In the genomic region with DNA sequence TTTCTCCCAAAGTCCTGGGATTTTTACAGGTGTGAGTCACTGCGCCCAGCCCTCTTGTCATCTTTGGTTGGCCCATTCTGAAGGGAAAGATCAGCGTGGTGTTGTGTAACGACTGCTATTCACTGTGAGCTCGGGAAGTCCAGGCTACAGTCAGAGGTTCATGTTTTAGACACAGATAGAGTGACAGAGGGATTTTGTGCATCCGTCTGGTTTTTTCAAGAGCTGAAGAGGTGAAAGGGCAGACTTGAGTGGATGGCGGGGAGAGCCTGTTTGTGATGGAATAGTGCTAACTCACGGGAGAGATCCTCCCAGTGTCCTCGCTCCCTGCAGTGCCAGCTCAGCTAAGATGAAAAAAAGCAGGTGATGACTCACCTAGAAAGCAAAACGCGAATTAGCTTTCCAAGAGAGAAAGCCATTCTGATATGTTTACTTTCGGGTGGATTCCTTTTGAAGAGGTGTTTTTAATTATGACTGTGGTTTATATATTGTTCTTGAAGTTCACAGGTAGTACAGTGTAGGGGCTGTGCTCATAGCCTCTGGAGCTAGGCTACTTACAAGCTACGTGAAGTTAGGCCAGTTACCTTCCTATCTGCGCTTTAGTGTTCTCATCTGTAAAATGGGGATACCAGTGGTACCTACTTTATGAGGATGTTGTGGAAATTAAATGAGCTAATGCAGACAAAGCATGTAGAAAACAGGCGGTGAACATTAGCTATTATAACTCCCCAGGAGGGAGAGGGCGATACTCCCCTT, we compare ENCODE assay signal across 12 cellular contexts.
DNase-seq lines count a peak whose midpoint lies in the region; ATAC-seq, FAIRE-seq and TF ChIP-seq lines count a peak whose summit lies in the region.
"Had no signal": no experiment of that assay in that cellular context is flagged by ENCODE, and none has a peak within 500 bp of the region (broad histone marks: within the 10 kb centered on the region; RNA-seq: fewer than 3 reads in every experiment).

No MANE protein-coding gene starts in this region.

- H3K4me2 ChIP-seq in keratinocyte (ENCODE audit: control insufficient read depth, extremely low read depth, insufficient read depth, low read depth, low read length) = peak overlapping the region; percentile 47

- DNase-seq in EL (peak; percentile 74), NCI-H146 treated with DMSO at 0.1 percent for 48 hours (lab: John Stamatoyannopoulos, UW; ENCODE audit: unreplicated experiment) (peak; percentile 87), WTC11 (ENCODE audit: low spot score) (no peak), keratinocyte (ENCODE audit: low read depth, low spot score) (peak; percentile 82), upper lobe of left lung (no peak), thyroid gland (no peak)
- no peak for DNase-seq in activated T-cell treated with anti-CD3 and anti-CD28 coated beads, Interleukin-2, amount 50 U/mL, for 48 hours
- DNase-seq: KG1 had no signal

- H3K27me3 ChIP-seq in keratinocyte (ENCODE audit: control insufficient read depth, extremely low read depth, insufficient read depth, low read length) (no peaks in the 10 kb centered on the region), upper lobe of left lung (no peaks in the 10 kb centered on the region), thyroid gland (no peaks in the 10 kb centered on the region)
- H3K27me3 ChIP-seq: adrenal gland had no signal

- H2AFZ ChIP-seq in keratinocyte (ENCODE audit: control insufficient read depth, low read length) = peak overlapping the region; percentile 63

- H3K4me3 Mint-ChIP-seq in WTC11 = no peak overlapping the region

- no peaks in the 10 kb centered on the region for H3K79me2 ChIP-seq in keratinocyte (ENCODE audit: control insufficient read depth, insufficient read depth, low read length)

- TF ChIP-seq CTCF in WTC11 (IDR thresholded peaks at IDR 0.05) (no peak), keratinocyte (optimal IDR thresholded peaks at IDR 0.05 in 1 of 3, IDR thresholded peaks at IDR 0.05 in 1 of 3, conservative IDR thresholded peaks at IDR 0.05 in 1 of 3; ENCODE audit: extremely low read depth in 1 of 3, insufficient read depth in 2 of 3, low read length in 3 of 3) (no peak), upper lobe of left lung (IDR thresholded peaks at IDR 0.05) (no peak), thyroid gland (IDR thresholded peaks at IDR 0.05) (no peak)

- POLR2A ChIA-PET in WTC11 (lab: Charles Lee) = no interaction called here

- WGBS in upper lobe of left lung, 2 donors = 77% methylated on average over 15 of the region's 15 CpGs
- WGBS in thyroid gland, 2 donors = 77% methylated on average over 15 of the region's 15 CpGs

- CTCF ChIA-PET in WTC11 (lab: Charles Lee) = no interaction called here

- dilution Hi-C loops in keratinocyte (cut with MboI; ENCODE audit: extremely low pct_ligation_motif_present, low sequenced_read_pairs) = no loop called here

- H3K27ac ChIP-seq in keratinocyte (ENCODE audit: control insufficient read depth, insufficient read depth, low read length) (peak overlapping the region; percentile 93), upper lobe of left lung (no peak overlapping the region), thyroid gland (no peak overlapping the region)
- H3K27ac ChIP-seq: adrenal gland, thoracic aorta had no signal

- no peaks in the 10 kb centered on the region for H3K36me3 ChIP-seq in keratinocyte (ENCODE audit: control insufficient read depth in 2 of 2, extremely low read depth in 1 of 2, insufficient read depth in 2 of 2, low read length in 2 of 2)
- H3K36me3 ChIP-seq in upper lobe of left lung = no peaks in the 10 kb centered on the region
- no peaks in the 10 kb centered on the region for H3K36me3 ChIP-seq in thyroid gland
- H3K36me3 ChIP-seq: adrenal gland, thoracic aorta had no signal

- peak; percentile 81 for FAIRE-seq in keratinocyte (lab: Jason Lieb, UNC)
- FAIRE-seq: islet of Langerhans had no signal

- no peaks in the 10 kb centered on the region for H3K9me3 ChIP-seq in keratinocyte (ENCODE audit: control insufficient read depth, low read depth, low read length)
- peaks cover 0 to under 1% (median 0%) of the 10 kb centered on the region in 4 donors for H3K9me3 ChIP-seq in upper lobe of left lung
- H3K9me3 ChIP-seq in thyroid gland = no peaks in the 10 kb centered on the region
- H3K9me3 ChIP-seq: adrenal gland, thoracic aorta had no signal

- H3K27me3 Mint-ChIP-seq in WTC11 (ENCODE audit: low read depth) = peaks cover 3% of the 10 kb centered on the region; the same call in 1 of the 2 replicates

- peaks cover 7% of the 10 kb centered on the region for H3K4me1 Mint-ChIP-seq in WTC11

- no peaks in the 10 kb centered on the region for H3K9me1 ChIP-seq in keratinocyte (ENCODE audit: control insufficient read depth, extremely low read depth, insufficient read depth, low read length)

- peaks cover 37% of the 10 kb centered on the region for H3K9me3 Mint-ChIP-seq in WTC11

- no peak for TF ChIP-seq POLR2A in upper lobe of left lung (IDR thresholded peaks at IDR 0.05)
- TF ChIP-seq POLR2A in thyroid gland (IDR thresholded peaks at IDR 0.05) = no peak

- H3K36me3 Mint-ChIP-seq in WTC11 = peaks cover 19% of the 10 kb centered on the region

- H3K27ac Mint-ChIP-seq in WTC11 = peak overlapping the region; percentile 47

- peak overlapping the region in 2 of 3 experiments; percentile 6 to 53 for H3K4me3 ChIP-seq in keratinocyte (ENCODE audit: control insufficient read depth in 2 of 3, extremely low read depth in 1 of 3, insufficient read depth in 2 of 3, low read depth in 1 of 3, low read length in 3 of 3)
- H3K4me3 ChIP-seq in upper lobe of left lung = no peak overlapping the region
- H3K4me3 ChIP-seq in thyroid gland (replicated peaks in 1 of 3) = no peak overlapping the region
- H3K4me3 ChIP-seq: adrenal gland, thoracic aorta had no signal

- peak overlapping the region; percentile 63 for H3K9ac ChIP-seq in keratinocyte (ENCODE audit: control insufficient read depth, extremely low read depth, insufficient read depth, low read length)

- ATAC-seq in WTC11 (peak; percentile 67), HG03196 (IDR thresholded peaks at IDR 0.05; ENCODE audit: unreplicated experiment) (no peak), upper lobe of left lung (ENCODE audit: low FRiP score in 2 of 2) (no peak)

- no peaks in the 10 kb centered on the region for H4K20me1 ChIP-seq in keratinocyte (ENCODE audit: control insufficient read depth, extremely low read depth, insufficient read depth, low read length)

- intact Hi-C loops in thyroid gland (cut with DNase I) = no loop called here

- H3K4me1 ChIP-seq in keratinocyte (ENCODE audit: control insufficient read depth, extremely low read depth, insufficient read depth, low read length) (peaks cover 61% of the 10 kb centered on the region), upper lobe of left lung (peaks cover 0 to 5% (median 3%) of the 10 kb centered on the region in 4 donors), thyroid gland (no peaks in the 10 kb centered on the region)
- H3K4me1 ChIP-seq: adrenal gland had no signal

- TF ChIP-seq EP300 in upper lobe of left lung (IDR thresholded peaks at IDR 0.05) = no peak

TF ChIP-seq in WTC11, 78 proteins besides CTCF, POLR2A, EP300 and RAD21:
- no peak for TF ChIP-seq JUN (CRISPR knock-in tag; IDR thresholded peaks at IDR 0.05)
- TF ChIP-seq, protein P1, sequence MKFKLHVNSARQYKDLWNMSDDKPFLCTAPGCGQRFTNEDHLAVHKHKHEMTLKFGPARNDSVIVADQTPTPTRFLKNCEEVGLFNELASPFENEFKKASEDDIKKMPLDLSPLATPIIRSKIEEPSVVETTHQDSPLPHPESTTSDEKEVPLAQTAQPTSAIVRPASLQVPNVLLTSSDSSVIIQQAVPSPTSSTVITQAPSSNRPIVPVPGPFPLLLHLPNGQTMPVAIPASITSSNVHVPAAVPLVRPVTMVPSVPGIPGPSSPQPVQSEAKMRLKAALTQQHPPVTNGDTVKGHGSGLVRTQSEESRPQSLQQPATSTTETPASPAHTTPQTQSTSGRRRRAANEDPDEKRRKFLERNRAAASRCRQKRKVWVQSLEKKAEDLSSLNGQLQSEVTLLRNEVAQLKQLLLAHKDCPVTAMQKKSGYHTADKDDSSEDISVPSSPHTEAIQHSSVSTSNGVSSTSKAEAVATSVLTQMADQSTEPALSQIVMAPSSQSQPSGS (CRISPR knock-in tag; IDR thresholded peaks at IDR 0.05; ENCODE audit: borderline replicate concordance, low read depth) = no peak
- TF ChIP-seq SP1 (CRISPR knock-in tag; conservative IDR thresholded peaks at IDR 0.05) = no peak
- TF ChIP-seq ZNF671 (CRISPR knock-in tag; IDR thresholded peaks at IDR 0.05) = no peak
- TF ChIP-seq, protein P2, sequence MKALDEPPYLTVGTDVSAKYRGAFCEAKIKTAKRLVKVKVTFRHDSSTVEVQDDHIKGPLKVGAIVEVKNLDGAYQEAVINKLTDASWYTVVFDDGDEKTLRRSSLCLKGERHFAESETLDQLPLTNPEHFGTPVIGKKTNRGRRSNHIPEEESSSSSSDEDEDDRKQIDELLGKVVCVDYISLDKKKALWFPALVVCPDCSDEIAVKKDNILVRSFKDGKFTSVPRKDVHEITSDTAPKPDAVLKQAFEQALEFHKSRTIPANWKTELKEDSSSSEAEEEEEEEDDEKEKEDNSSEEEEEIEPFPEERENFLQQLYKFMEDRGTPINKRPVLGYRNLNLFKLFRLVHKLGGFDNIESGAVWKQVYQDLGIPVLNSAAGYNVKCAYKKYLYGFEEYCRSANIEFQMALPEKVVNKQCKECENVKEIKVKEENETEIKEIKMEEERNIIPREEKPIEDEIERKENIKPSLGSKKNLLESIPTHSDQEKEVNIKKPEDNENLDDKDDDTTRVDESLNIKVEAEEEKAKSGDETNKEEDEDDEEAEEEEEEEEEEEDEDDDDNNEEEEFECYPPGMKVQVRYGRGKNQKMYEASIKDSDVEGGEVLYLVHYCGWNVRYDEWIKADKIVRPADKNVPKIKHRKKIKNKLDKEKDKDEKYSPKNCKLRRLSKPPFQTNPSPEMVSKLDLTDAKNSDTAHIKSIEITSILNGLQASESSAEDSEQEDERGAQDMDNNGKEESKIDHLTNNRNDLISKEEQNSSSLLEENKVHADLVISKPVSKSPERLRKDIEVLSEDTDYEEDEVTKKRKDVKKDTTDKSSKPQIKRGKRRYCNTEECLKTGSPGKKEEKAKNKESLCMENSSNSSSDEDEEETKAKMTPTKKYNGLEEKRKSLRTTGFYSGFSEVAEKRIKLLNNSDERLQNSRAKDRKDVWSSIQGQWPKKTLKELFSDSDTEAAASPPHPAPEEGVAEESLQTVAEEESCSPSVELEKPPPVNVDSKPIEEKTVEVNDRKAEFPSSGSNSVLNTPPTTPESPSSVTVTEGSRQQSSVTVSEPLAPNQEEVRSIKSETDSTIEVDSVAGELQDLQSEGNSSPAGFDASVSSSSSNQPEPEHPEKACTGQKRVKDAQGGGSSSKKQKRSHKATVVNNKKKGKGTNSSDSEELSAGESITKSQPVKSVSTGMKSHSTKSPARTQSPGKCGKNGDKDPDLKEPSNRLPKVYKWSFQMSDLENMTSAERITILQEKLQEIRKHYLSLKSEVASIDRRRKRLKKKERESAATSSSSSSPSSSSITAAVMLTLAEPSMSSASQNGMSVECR (CRISPR knock-in tag; IDR thresholded peaks at IDR 0.05; ENCODE audit: borderline replicate concordance) = no peak

Comparison
In these comparisons a context has a peak if more than half of its experiments do, and no peak if none do; other contexts are left out.
1. DNase-seq: peak in EL (single experiment), NCI-H146 treated with DMSO at 0.1 percent for 48 hours (single experiment) and keratinocyte (single experiment); none in WTC11 (single experiment), activated T-cell treated with anti-CD3 and anti-CD28 coated beads, Interleukin-2, amount 50 U/mL, for 48 hours (0 of 2), upper lobe of left lung (0 of 2) and thyroid gland (0 of 2).
2. H3K4me3 ChIP-seq: peak in keratinocyte (2 of 3); none in upper lobe of left lung (0 of 4) and thyroid gland (0 of 3).